10 cellular contexts compared by ENCODE assay signal in the genomic region with DNA sequence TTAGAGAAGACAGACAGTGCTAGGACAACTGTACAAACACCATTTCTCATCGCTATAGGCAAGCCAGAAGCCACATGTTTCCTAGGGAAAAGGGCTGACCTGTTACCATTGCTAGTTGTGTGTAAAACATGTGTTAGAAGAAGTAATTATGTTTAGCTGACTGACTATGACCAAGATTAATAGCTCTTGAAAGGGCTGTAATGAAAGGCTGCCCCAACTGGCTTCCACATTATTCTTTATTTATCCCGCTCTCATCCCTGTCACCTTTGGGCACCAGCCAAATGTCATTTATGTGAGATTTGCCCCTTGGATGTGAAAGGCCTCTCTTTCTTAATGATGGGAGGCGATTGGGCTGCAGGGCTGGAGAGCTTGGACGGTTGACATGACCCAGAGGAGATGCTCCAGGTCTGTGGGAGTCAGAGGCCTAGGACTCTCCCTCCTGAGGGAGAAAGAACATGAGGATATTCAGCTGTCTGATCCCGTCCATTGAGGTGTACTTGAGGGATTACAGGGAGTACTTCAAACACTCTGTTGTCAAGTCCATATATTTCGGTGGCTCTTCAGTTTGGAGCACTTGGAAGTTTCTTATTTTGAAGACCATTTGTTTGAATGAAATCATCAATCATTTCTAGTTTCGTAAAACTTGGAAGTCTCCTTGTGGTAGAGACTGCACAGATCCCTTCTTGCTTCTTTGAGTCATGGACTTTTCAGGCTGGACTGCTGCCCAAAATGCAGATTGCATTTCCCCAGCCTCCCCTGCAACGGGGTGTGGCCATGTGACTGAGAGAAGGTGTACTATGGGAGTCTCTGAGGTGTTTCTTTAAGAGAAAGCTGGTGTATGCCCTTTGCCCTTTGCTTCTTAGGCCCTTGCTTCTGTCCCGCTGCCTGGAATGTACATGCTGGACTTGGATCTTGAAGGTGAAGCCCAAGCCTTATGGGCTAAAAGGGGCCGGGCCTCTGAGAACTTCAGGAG. TPM values are rescaled to one million over a fixed set of nuclear protein-coding genes. Genes with fewer than 3 reads are reported as not detected.
A peak's percentile ranks its signal among the peaks of the same experiment; 100 is the strongest.
DNase-seq lines count a peak whose midpoint lies in the region; ATAC-seq and TF ChIP-seq lines count a peak whose summit lies in the region.
"Had no signal": no experiment of that assay in that cellular context is flagged by ENCODE, and none has a peak within 500 bp of the region (broad histone marks: within the 10 kb centered on the region; RNA-seq: fewer than 3 reads in every experiment).

No MANE protein-coding gene starts in this region.

- H3K27me3 Mint-ChIP-seq in neural crest cell (ENCODE audit: low read depth), result peaks cover 7% of the 10 kb centered on the region
- no peaks in the 10 kb centered on the region for H3K27me3 Mint-ChIP-seq in glutamatergic neuron (ENCODE audit: unreplicated experiment)
- H3K27me3 Mint-ChIP-seq: activated CD8-positive, alpha-beta memory T cell treated with anti-CD3 and anti-CD28 coated beads, Interleukin-2, amount 10 ng/mL, durations not matched to agents 7 days and 5 days had no signal

- intact Hi-C loops in posterior cingulate gyrus (cut with DNase I), result no loop called here

- ATAC-seq in HG03442 (IDR thresholded peaks at IDR 0.05; ENCODE audit: unreplicated experiment), result no peak
- ATAC-seq: activated CD8-positive, alpha-beta memory T cell treated with anti-CD3 and anti-CD28 coated beads, Interleukin-2, amount 10 ng/mL, durations not matched to agents 7 days and 5 days had no signal

- H3K4me3 ChIP-seq in choroid plexus epithelial cell (ENCODE audit: low read depth, low read length), result no peak overlapping the region

- H3K4me1 Mint-ChIP-seq in neural crest cell (peaks cover 58% of the 10 kb centered on the region), glutamatergic neuron (ENCODE audit: low read depth, unreplicated experiment) (peaks cover 13% of the 10 kb centered on the region)
- H3K4me1 Mint-ChIP-seq: activated CD8-positive, alpha-beta memory T cell treated with anti-CD3 and anti-CD28 coated beads, Interleukin-2, amount 10 ng/mL, durations not matched to agents 7 days and 5 days had no signal

- H3K36me3 Mint-ChIP-seq in neural crest cell (ENCODE audit: low read depth) (no peaks in the 10 kb centered on the region), glutamatergic neuron (ENCODE audit: unreplicated experiment) (no peaks in the 10 kb centered on the region)

- H3K27ac Mint-ChIP-seq in neural crest cell (ENCODE audit: unreplicated experiment) (peak overlapping the region; percentile 25), glutamatergic neuron (ENCODE audit: unreplicated experiment) (no peak overlapping the region)
- H3K27ac Mint-ChIP-seq: activated CD8-positive, alpha-beta memory T cell treated with anti-CD3 and anti-CD28 coated beads, Interleukin-2, amount 10 ng/mL, durations not matched to agents 7 days and 5 days had no signal

- H3K4me3 Mint-ChIP-seq in neural crest cell, result peak overlapping the region; percentile 61
- no peak overlapping the region for H3K4me3 Mint-ChIP-seq in glutamatergic neuron (ENCODE audit: unreplicated experiment)
- H3K4me3 Mint-ChIP-seq: activated CD8-positive, alpha-beta memory T cell treated with anti-CD3 and anti-CD28 coated beads, Interleukin-2, amount 10 ng/mL, durations not matched to agents 7 days and 5 days had no signal

- peak; percentile 47 for DNase-seq in GM03348 (ENCODE audit: low spot score)
- DNase-seq in NCI-H345 (lab: John Stamatoyannopoulos, UW), result peak; percentile 50
- peak; percentile 71 for DNase-seq in choroid plexus epithelial cell (ENCODE audit: low read depth)
- no peak for DNase-seq in neural crest cell (ENCODE audit: low read depth, low spot score)
- DNase-seq in SIG-M5 (lab: John Stamatoyannopoulos, UW), result no peak
- DNase-seq in glutamatergic neuron, result no peak
- no peak for DNase-seq in posterior cingulate gyrus
- DNase-seq: activated CD8-positive, alpha-beta memory T cell treated with anti-CD3 and anti-CD28 coated beads, Interleukin-2, amount 10 ng/mL, durations not matched to agents 7 days and 5 days; dermis blood vessel endothelial cell had no signal

- H3K9me3 Mint-ChIP-seq in neural crest cell (peaks cover 4% of the 10 kb centered on the region), glutamatergic neuron (ENCODE audit: unreplicated experiment) (peaks cover 2% of the 10 kb centered on the region)

- peak; percentile 9 for TF ChIP-seq CTCF in choroid plexus epithelial cell (conservative IDR thresholded peaks at IDR 0.05; ENCODE audit: low read depth, low read length)
- no peak for TF ChIP-seq CTCF in neural crest cell (conservative IDR thresholded peaks at IDR 0.05)
- TF ChIP-seq CTCF in glutamatergic neuron (IDR thresholded peaks at IDR 0.05; ENCODE audit: partially characterized antibody, unreplicated experiment), result no peak

RNA-seq across cellular contexts. Expression of a gene that starts 51.3 kb away (rescaled TPM):
- total RNA-seq in neural crest cell (104 and 107 TPM in 2 replicates), glutamatergic neuron (ENCODE audit: unreplicated experiment) (106 TPM)

RNA-seq across cellular contexts. Expression of a gene that starts 51.6 kb away (rescaled TPM):
- total RNA-seq in neural crest cell, result 24.0 and 26.5 TPM in 2 replicates
- total RNA-seq in glutamatergic neuron (ENCODE audit: unreplicated experiment), result 18.0 TPM

Comparison
In these comparisons a context has a peak if more than half of its experiments do, and no peak if none do; other contexts are left out.
1. DNase-seq: peak in GM03348 (single experiment), NCI-H345 (single experiment) and choroid plexus epithelial cell (single experiment); none in neural crest cell (single experiment), SIG-M5 (single experiment), glutamatergic neuron (single experiment) and posterior cingulate gyrus (0 of 10).